13 cellular contexts compared by ENCODE assay signal in genomic region chr4:161555689-161556660, GRCh38.
DNase-seq lines count a peak whose midpoint lies in the region; ATAC-seq and TF ChIP-seq lines count a peak whose summit lies in the region.
"Had no signal": no experiment of that assay in that cellular context is flagged by ENCODE, and none has a peak within 500 bp of the region (broad histone marks: within the 10 kb centered on the region; RNA-seq: fewer than 3 reads in every experiment).

No MANE protein-coding gene starts in this region.

- H3K9me3 Mint-ChIP-seq in activated naive CD4-positive, alpha-beta T cell treated with anti-CD3 and anti-CD28 coated beads for 36 hours, result no peaks in the 10 kb centered on the region
- H3K9me3 Mint-ChIP-seq: T-helper 2 cell treated with Interferon-gamma antibody and Interleukin-4, amounts not matched to agents 5 μg/mL and 100 μg/mL, for 36 hours had no signal

- H3K79me2 ChIP-seq in OCI-LY3 (ENCODE audit: low read length), result no peaks in the 10 kb centered on the region

- no peaks in the 10 kb centered on the region for H3K27me3 ChIP-seq in OCI-LY3 (ENCODE audit: low read depth, low read length)
- H3K27me3 ChIP-seq: cardiac muscle cell had no signal

- intact Hi-C loops in activated naive CD4-positive, alpha-beta T cell treated with anti-CD3 and anti-CD28 coated beads for 36 hours (cut with micrococcal nuclease), result no loop called here

- peak overlapping the region; percentile 0; the same call in 1 of the 2 replicates for H3K4me3 ChIP-seq in OCI-LY3 (ENCODE audit: low read length)
- H3K4me3 ChIP-seq: cardiac muscle cell, lung had no signal

- H3K9me3 ChIP-seq in OCI-LY3 (ENCODE audit: insufficient read depth, low read length), result no peaks in the 10 kb centered on the region

- peaks cover 26% of the 10 kb centered on the region for H3K4me1 ChIP-seq in OCI-LY3 (ENCODE audit: low read length)

- H2AFZ ChIP-seq in OCI-LY3 (ENCODE audit: low read depth, low read length), result 0 out of 2 replicates have a peak overlapping the region, but pooled peaks have one; percentile 1

- peak overlapping the region; percentile 24 for H3K4me2 ChIP-seq in OCI-LY3 (ENCODE audit: low read length)

- peak overlapping the region; percentile 52 for H3K27ac ChIP-seq in OCI-LY3 (ENCODE audit: low read length)
- H3K27ac ChIP-seq: cardiac muscle cell had no signal

- H4K20me1 ChIP-seq in OCI-LY3 (ENCODE audit: insufficient read depth, low read length), result no peaks in the 10 kb centered on the region

- H3K27ac Mint-ChIP-seq in activated naive CD4-positive, alpha-beta T cell treated with anti-CD3 and anti-CD28 coated beads for 36 hours, result no peak overlapping the region
- H3K27ac Mint-ChIP-seq: T-helper 2 cell treated with Interferon-gamma antibody and Interleukin-4, amounts not matched to agents 5 μg/mL and 100 μg/mL, for 36 hours had no signal

- ATAC-seq in GM18858 (IDR thresholded peaks at IDR 0.05; ENCODE audit: unreplicated experiment) (peak; percentile 86), HG02763 (IDR thresholded peaks at IDR 0.05; ENCODE audit: unreplicated experiment) (peak; percentile 54)

- peak; percentile 21 for DNase-seq in kidney glomerular epithelial cell (lab: John Stamatoyannopoulos, UW)
- no peak for DNase-seq in islet precursor cell
- DNase-seq in activated naive CD4-positive, alpha-beta T cell treated with anti-CD3 and anti-CD28 coated beads for 36 hours, result no peak
- DNase-seq in NCI-H146 (lab: John Stamatoyannopoulos, UW), result no peak
- no peak for DNase-seq in NCI-H82 (lab: John Stamatoyannopoulos, UW)
- DNase-seq: GF-D8, Kasumi-1 had no signal

- H3K4me1 Mint-ChIP-seq in activated naive CD4-positive, alpha-beta T cell treated with anti-CD3 and anti-CD28 coated beads for 36 hours (ENCODE audit: low read depth), result no peaks in the 10 kb centered on the region

- no peaks in the 10 kb centered on the region for H3K36me3 Mint-ChIP-seq in activated naive CD4-positive, alpha-beta T cell treated with anti-CD3 and anti-CD28 coated beads for 36 hours (ENCODE audit: low read depth)

- TF ChIP-seq CTCF in OCI-LY3 (IDR thresholded peaks at IDR 0.05; ENCODE audit: low read depth, low read length), result no peak

- H3K9ac ChIP-seq in OCI-LY3 (ENCODE audit: low read length), result no peak overlapping the region

- H3K4me3 Mint-ChIP-seq in activated naive CD4-positive, alpha-beta T cell treated with anti-CD3 and anti-CD28 coated beads for 36 hours, result no peak overlapping the region
- H3K4me3 Mint-ChIP-seq: T-helper 2 cell treated with Interferon-gamma antibody and Interleukin-4, amounts not matched to agents 5 μg/mL and 100 μg/mL, for 36 hours had no signal

- H3K27me3 Mint-ChIP-seq in activated naive CD4-positive, alpha-beta T cell treated with anti-CD3 and anti-CD28 coated beads for 36 hours (ENCODE audit: low read depth), result no peaks in the 10 kb centered on the region

- CTCF ChIA-PET in activated naive CD4-positive, alpha-beta T cell treated with anti-CD3 and anti-CD28 coated beads for 36 hours (lab: Charles Lee), result no interaction called here

- H3K36me3 ChIP-seq in OCI-LY3 (replicated peaks; ENCODE audit: low read depth, low read length), result no peaks in the 10 kb centered on the region
- H3K36me3 ChIP-seq: cardiac muscle cell had no signal
